In genomic region chr10:47383254-47384147, GRCh38 we compare ENCODE assay signal across 8 cellular contexts. TPM values are rescaled to one million over a fixed set of nuclear protein-coding genes. Genes with fewer than 3 reads are reported as not detected.
DNase-seq lines count a peak whose midpoint lies in the region; ATAC-seq lines count a peak whose summit lies in the region.

No MANE protein-coding gene starts in this region.

- POLR2A ChIA-PET in naive thymus-derived CD8-positive, alpha-beta T cell (lab: Charles Lee) = no interaction called here

- DNase-seq in NCI-H82 (lab: John Stamatoyannopoulos, UW) = peak; percentile 57
- no peak for DNase-seq in NCI-H82 treated with DMSO at 0.1 percent for 48 hours (lab: John Stamatoyannopoulos, UW; ENCODE audit: unreplicated experiment)
- peak; percentile 72 for DNase-seq in NCI-H510A (lab: John Stamatoyannopoulos, UW)
- no peak for DNase-seq in naive thymus-derived CD8-positive, alpha-beta T cell
- no peak for DNase-seq in kidney glomerular epithelial cell (lab: John Stamatoyannopoulos, UW)
- DNase-seq in NCI-H524 treated with DMSO at 0.1 percent for 48 hours (lab: John Stamatoyannopoulos, UW) = no peak

- H3K4me3 Mint-ChIP-seq in dendritic cell treated with granulocyte-macrophage colony-stimulating factor and Interleukin-4, amounts not matched to agents 40 ng/mL and 50 ng/mL, for 4 days = peak overlapping the region; percentile 81
- peak overlapping the region; percentile 79 to 96 (median 90) for H3K4me3 Mint-ChIP-seq in naive thymus-derived CD8-positive, alpha-beta T cell

- no peaks in the 10 kb centered on the region for H3K36me3 Mint-ChIP-seq in dendritic cell treated with granulocyte-macrophage colony-stimulating factor and Interleukin-4, amounts not matched to agents 40 ng/mL and 50 ng/mL, for 4 days (ENCODE audit: low read depth)
- H3K36me3 Mint-ChIP-seq in naive thymus-derived CD8-positive, alpha-beta T cell = no peaks in the 10 kb centered on the region

- peaks cover 7% of the 10 kb centered on the region for H3K4me1 Mint-ChIP-seq in dendritic cell treated with granulocyte-macrophage colony-stimulating factor and Interleukin-4, amounts not matched to agents 40 ng/mL and 50 ng/mL, for 4 days (ENCODE audit: low read depth)
- H3K4me1 Mint-ChIP-seq in naive thymus-derived CD8-positive, alpha-beta T cell = peaks cover 9 to 16% (median 11%) of the 10 kb centered on the region in 4 donors

- peaks cover 22% of the 10 kb centered on the region for H3K9me3 Mint-ChIP-seq in dendritic cell treated with granulocyte-macrophage colony-stimulating factor and Interleukin-4, amounts not matched to agents 40 ng/mL and 50 ng/mL, for 4 days
- no peaks in the 10 kb centered on the region for H3K9me3 Mint-ChIP-seq in naive thymus-derived CD8-positive, alpha-beta T cell

- peaks cover 36% of the 10 kb centered on the region for H3K27me3 Mint-ChIP-seq in dendritic cell treated with granulocyte-macrophage colony-stimulating factor and Interleukin-4, amounts not matched to agents 40 ng/mL and 50 ng/mL, for 4 days
- peaks cover 19 to 53% (median 38%) of the 10 kb centered on the region in 5 donors for H3K27me3 Mint-ChIP-seq in naive thymus-derived CD8-positive, alpha-beta T cell

- peak overlapping the region; percentile 1 for H3K27ac Mint-ChIP-seq in dendritic cell treated with granulocyte-macrophage colony-stimulating factor and Interleukin-4, amounts not matched to agents 40 ng/mL and 50 ng/mL, for 4 days
- peak overlapping the region in 7 of 10 donors; percentile 3 to 84 (median 36) for H3K27ac Mint-ChIP-seq in naive thymus-derived CD8-positive, alpha-beta T cell

- no peak for ATAC-seq in naive thymus-derived CD8-positive, alpha-beta T cell
- ATAC-seq in GM21526 (IDR thresholded peaks at IDR 0.05; ENCODE audit: low FRiP score, unreplicated experiment) = no peak

- intact Hi-C loops in dendritic cell treated with granulocyte-macrophage colony-stimulating factor and Interleukin-4, amounts not matched to agents 40 ng/mL and 50 ng/mL, for 4 days (cut with micrococcal nuclease) = no loop called here

RNA-seq across cellular contexts. Expression of gene ZNF488, which starts 0.6 kb away (rescaled TPM):
- total RNA-seq in naive thymus-derived CD8-positive, alpha-beta T cell = not detected
- polyA plus RNA-seq in naive thymus-derived CD8-positive, alpha-beta T cell = not detected

RNA-seq across cellular contexts. Expression of gene RBP3, which starts 35.3 kb away (rescaled TPM):
- total RNA-seq in naive thymus-derived CD8-positive, alpha-beta T cell = not detected
- polyA plus RNA-seq in naive thymus-derived CD8-positive, alpha-beta T cell = not detected

Comparison
In these comparisons a context has a peak if more than half of its experiments do, and no peak if none do; other contexts are left out.
1. DNase-seq: peak in NCI-H82 (single experiment) and NCI-H510A (single experiment); none in NCI-H82 treated with DMSO at 0.1 percent for 48 hours (single experiment), naive thymus-derived CD8-positive, alpha-beta T cell (0 of 10), kidney glomerular epithelial cell (single experiment) and NCI-H524 treated with DMSO at 0.1 percent for 48 hours (single experiment).